Comparison of ENCODE assay signal across 15 cellular contexts in the genomic region with DNA sequence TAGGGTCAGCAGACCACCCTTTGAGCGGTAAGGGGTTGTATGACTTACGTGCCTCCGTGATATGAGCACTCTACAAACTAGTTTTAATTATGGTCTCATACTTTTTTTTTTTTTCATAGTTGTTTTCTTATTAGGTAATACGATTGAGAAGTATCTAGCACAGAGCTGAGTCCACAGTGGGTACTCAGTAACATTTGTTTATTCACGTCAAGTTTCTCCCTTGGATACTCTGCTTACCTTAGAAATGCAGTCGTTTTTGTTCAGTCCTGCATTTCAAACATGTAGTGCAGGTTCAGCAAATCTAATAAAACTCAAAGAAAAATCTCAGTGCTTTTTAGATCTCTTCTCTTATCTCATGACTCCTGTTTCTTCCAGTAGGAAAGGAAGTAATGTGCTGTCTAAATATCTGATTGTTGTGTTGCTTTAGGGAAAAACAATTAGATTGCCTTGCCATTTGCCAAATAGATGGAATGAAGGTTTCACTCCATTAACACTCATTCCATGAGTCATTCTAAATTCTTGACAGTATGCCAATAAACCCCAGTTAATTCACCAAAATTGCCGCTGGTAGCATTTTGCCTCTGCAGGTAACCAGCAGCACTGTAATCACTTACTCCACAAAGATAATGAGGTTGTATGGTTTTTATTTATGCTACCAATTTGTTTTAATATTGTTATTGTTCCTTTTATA.
A peak's percentile ranks its signal among the peaks of the same experiment; 100 is the strongest.
DNase-seq lines count a peak whose midpoint lies in the region; ATAC-seq and TF ChIP-seq lines count a peak whose summit lies in the region.
"Had no signal": no experiment of that assay in that cellular context is flagged by ENCODE, and none has a peak within 500 bp of the region (broad histone marks: within the 10 kb centered on the region; RNA-seq: fewer than 3 reads in every experiment).

No MANE protein-coding gene starts in this region.

- H3K9me3 ChIP-seq in mammary epithelial cell (replicated peaks; ENCODE audit: insufficient read depth, low read length) = no peaks in the 10 kb centered on the region
- H3K9me3 ChIP-seq: tibial nerve had no signal

- CTCF ChIA-PET in mammary epithelial cell (lab: Charles Lee; ENCODE audit: low non-redundant PET) = no interaction called here

- H4K20me1 ChIP-seq in mammary epithelial cell (ENCODE audit: insufficient read depth, low read length) = no peaks in the 10 kb centered on the region

- H3K36me3 ChIP-seq in mammary epithelial cell (ENCODE audit: insufficient read depth, low read length) = no peaks in the 10 kb centered on the region
- H3K36me3 ChIP-seq: tibial nerve had no signal

- TF ChIP-seq CTCF in mammary epithelial cell (conservative IDR thresholded peaks at IDR 0.05 in 1 of 2, IDR thresholded peaks at IDR 0.05 in 1 of 2; ENCODE audit: extremely low read depth in 1 of 2, insufficient read depth in 1 of 2, low read depth in 1 of 2, low read length in 2 of 2) = no peak
- no peak for TF ChIP-seq CTCF in GM10266 (IDR thresholded peaks at IDR 0.05; ENCODE audit: control insufficient read depth, insufficient read depth, low read depth, missing control alignments)
- no peak for TF ChIP-seq CTCF in nephron progenitor cell (IDR thresholded peaks at IDR 0.05)

- dilution Hi-C loops in mammary epithelial cell (cut with HindIII; ENCODE audit: low sequenced_read_pairs) = no loop called here

- peak in 2 of 3 experiments; percentile 7 to 59 for DNase-seq in NCI-H1417 (lab: John Stamatoyannopoulos, UW)
- DNase-seq in NCI-H1417 treated with DMSO at 0.1 percent for 48 hours (lab: John Stamatoyannopoulos, UW) = no peak
- peak; percentile 9 for DNase-seq in NCI-H2196 treated with DMSO at 0.1 percent for 48 hours (lab: John Stamatoyannopoulos, UW; ENCODE audit: unreplicated experiment)
- DNase-seq in mammary epithelial cell = peak; percentile 49
- DNase-seq in renal cortical epithelial cell (ENCODE audit: low read depth) = peak; percentile 95
- no peak for DNase-seq in GM10266 (ENCODE audit: extremely low spot score)
- no peak for DNase-seq in nephron progenitor cell
- DNase-seq: activated CD4-positive, alpha-beta T cell treated with anti-CD3 and anti-CD28 coated beads, Interleukin-2, amount 50 U/mL, for 1 hour; activated effector memory CD4-positive, alpha-beta T cell treated with Interleukin-2 at 50 U/mL for 16 hours; caudate nucleus; H9; NCI-H82 had no signal

- BruUV-seq in mammary epithelial cell (replicated peaks; lab: Mats Ljungman, UMichigan) = no TSS peak

- no peak overlapping the region for H2AFZ ChIP-seq in mammary epithelial cell (ENCODE audit: low read depth, low read length)

- H3K4me3 Mint-ChIP-seq in nephron progenitor cell = no peak overlapping the region
- H3K4me3 Mint-ChIP-seq: H9; T-helper 1 cell treated with Interleukin-12 subunit alpha and Interleukin-12 subunit beta and Interleukin-4 antibody, amounts not matched to agents 30 μg/mL and 1 μg/mL, for 36 hours had no signal

- H3K27me3 Mint-ChIP-seq in nephron progenitor cell (ENCODE audit: low read depth, poor library complexity) = peaks cover 34% of the 10 kb centered on the region

- no peaks in the 10 kb centered on the region for H3K79me2 ChIP-seq in mammary epithelial cell (ENCODE audit: insufficient read depth, low read length)

- 60% methylated on average over 7 of the region's 7 CpGs for WGBS in mammary epithelial cell (ENCODE audit: low coverage, missing lambda C conversion rate)

- H3K4me1 Mint-ChIP-seq in nephron progenitor cell = no peaks in the 10 kb centered on the region

- H3K27ac ChIP-seq in mammary epithelial cell (ENCODE audit: insufficient read depth, low read depth, low read length) = no peak overlapping the region
- H3K27ac ChIP-seq: tibial nerve had no signal

- no peaks in the 10 kb centered on the region for H3K27me3 ChIP-seq in mammary epithelial cell (ENCODE audit: insufficient read depth, low read length)
- H3K27me3 ChIP-seq: tibial nerve had no signal

- H3K4me3 ChIP-seq in mammary epithelial cell (replicated peaks in 1 of 3; ENCODE audit: insufficient read depth in 1 of 3, low read depth in 2 of 3, low read length in 3 of 3) = no peak overlapping the region
- H3K4me3 ChIP-seq: tibial nerve had no signal

- H3K9me3 Mint-ChIP-seq in nephron progenitor cell = no peaks in the 10 kb centered on the region
- H3K9me3 Mint-ChIP-seq: H9; T-helper 1 cell treated with Interleukin-12 subunit alpha and Interleukin-12 subunit beta and Interleukin-4 antibody, amounts not matched to agents 30 μg/mL and 1 μg/mL, for 36 hours had no signal

- no peak overlapping the region for H3K27ac Mint-ChIP-seq in nephron progenitor cell
- H3K27ac Mint-ChIP-seq: H9; T-helper 1 cell treated with Interleukin-12 subunit alpha and Interleukin-12 subunit beta and Interleukin-4 antibody, amounts not matched to agents 30 μg/mL and 1 μg/mL, for 36 hours had no signal

- H3K4me2 ChIP-seq in mammary epithelial cell (ENCODE audit: insufficient read depth, low read depth, low read length) = peak overlapping the region; percentile 1

- no peak overlapping the region for H3K9ac ChIP-seq in mammary epithelial cell (ENCODE audit: insufficient read depth, low read length)

- in situ Hi-C loops in mammary epithelial cell (cut with MboI; ENCODE audit: low sequenced_read_pairs in 2 of 2) = no loop called here

- H3K36me3 Mint-ChIP-seq in nephron progenitor cell (ENCODE audit: low read depth) = no peaks in the 10 kb centered on the region

- peaks cover 12% of the 10 kb centered on the region for H3K4me1 ChIP-seq in mammary epithelial cell (ENCODE audit: insufficient read depth, low read length)
- H3K4me1 ChIP-seq: tibial nerve had no signal

- intact Hi-C loops in mammary epithelial cell (cut with micrococcal nuclease) = no loop called here

- ATAC-seq in HG03342 (IDR thresholded peaks at IDR 0.05; ENCODE audit: unreplicated experiment) = no peak

Comparison
In these comparisons a context has a peak if more than half of its experiments do, and no peak if none do; other contexts are left out.
1. DNase-seq: peak in NCI-H1417 (2 of 3), NCI-H2196 treated with DMSO at 0.1 percent for 48 hours (single experiment), mammary epithelial cell (single experiment) and renal cortical epithelial cell (single experiment); none in NCI-H1417 treated with DMSO at 0.1 percent for 48 hours (single experiment), GM10266 (single experiment) and nephron progenitor cell (single experiment).